1 cellular context compared by ENCODE assay signal in genomic region chr3:50587806-50588758, GRCh38.
A peak's percentile ranks its signal among the peaks of the same experiment; 100 is the strongest.
TF ChIP-seq lines count a peak whose summit lies in the region.

No MANE protein-coding gene starts in this region.

TF ChIP-seq in K562, 482 proteins besides CTCF, POLR2A, EP300 and RAD21 (continues in another document):
- no peak for TF ChIP-seq GTF3C2 (IDR thresholded peaks at IDR 0.05; ENCODE audit: borderline replicate concordance, extremely low read depth, insufficient read length)
- no peak for TF ChIP-seq ZNF445 (CRISPR knock-in tag; IDR thresholded peaks at IDR 0.05; ENCODE audit: low read depth)
- no peak for TF ChIP-seq ZBTB11 (CRISPR knock-in tag; IDR thresholded peaks at IDR 0.05)
- peak; percentile 49; the same call in 1 of the 2 replicates for TF ChIP-seq NFE2 (IDR thresholded peaks at IDR 0.05; ENCODE audit: low read depth)
- no peak for TF ChIP-seq NUFIP1 (IDR thresholded peaks at IDR 0.05; ENCODE audit: partially characterized antibody)
- no peak for TF ChIP-seq FOXP4 (CRISPR knock-in tag; IDR thresholded peaks at IDR 0.05; ENCODE audit: borderline replicate concordance)
- TF ChIP-seq ZNF146 (CRISPR knock-in tag; IDR thresholded peaks at IDR 0.05; ENCODE audit: unreplicated experiment) = no peak
- no peak for TF ChIP-seq ZNF239 (CRISPR knock-in tag; IDR thresholded peaks at IDR 0.05)
- peak; percentile 31; the same call in 1 of the 2 replicates for TF ChIP-seq C11orf30 (IDR thresholded peaks at IDR 0.05; ENCODE audit: low read depth)
- TF ChIP-seq ZEB2 (IDR thresholded peaks at IDR 0.05) = no peak
- TF ChIP-seq POLR2G (IDR thresholded peaks at IDR 0.05; ENCODE audit: low read depth, low read length) = peak; percentile 48; the same call in 1 of the 2 replicates
- TF ChIP-seq ZNF395 (CRISPR knock-in tag; IDR thresholded peaks at IDR 0.05) = no peak
- no peak for TF ChIP-seq POLR2AphosphoS5 (IDR thresholded peaks at IDR 0.05; ENCODE audit: control insufficient read depth, insufficient read depth, low read depth, low read length)
- no peak for TF ChIP-seq ATF3 (IDR thresholded peaks at IDR 0.05)
- no peak for TF ChIP-seq ATF3 (CRISPR knock-in tag; conservative IDR thresholded peaks at IDR 0.05)
- TF ChIP-seq CHD4 (IDR thresholded peaks at IDR 0.05; ENCODE audit: insufficient read depth, insufficient replicate concordance, low read depth, low read length, poor library complexity, severe bottlenecking) = no peak
- peak; percentile 19; the same call in 1 of the 2 replicates for TF ChIP-seq RBFOX2 (IDR thresholded peaks at IDR 0.05; ENCODE audit: low read depth, low read length)
- TF ChIP-seq MCM5 (IDR thresholded peaks at IDR 0.05; ENCODE audit: low read depth) = no peak
- no peak for TF ChIP-seq PTTG1 (tag; IDR thresholded peaks at IDR 0.05; ENCODE audit: low read depth)
- TF ChIP-seq ZNF316 (IDR thresholded peaks at IDR 0.05) = peak; percentile 30; the same call in 1 of the 2 replicates
- TF ChIP-seq ZNF639 (CRISPR knock-in tag; conservative IDR thresholded peaks at IDR 0.05 in 1 of 2, IDR thresholded peaks at IDR 0.05 in 1 of 2) = no peak
- TF ChIP-seq GATAD2A (IDR thresholded peaks at IDR 0.05) = no peak
- TF ChIP-seq ARID3B (CRISPR knock-in tag; IDR thresholded peaks at IDR 0.05; ENCODE audit: borderline replicate concordance) = no peak
- TF ChIP-seq ETV1 (tag; conservative IDR thresholded peaks at IDR 0.05; ENCODE audit: low read depth) = no peak
- no peak for TF ChIP-seq SAP30 (IDR thresholded peaks at IDR 0.05; ENCODE audit: borderline replicate concordance, insufficient read depth, low read depth, low read length, poor library complexity, severe bottlenecking)
- TF ChIP-seq HDAC3 (IDR thresholded peaks at IDR 0.05; ENCODE audit: borderline replicate concordance, partially characterized antibody) = no peak
- TF ChIP-seq XRCC4 (IDR thresholded peaks at IDR 0.05; ENCODE audit: extremely low read depth, insufficient read depth, insufficient read length) = no peak
- no peak for TF ChIP-seq MXI1 (IDR thresholded peaks at IDR 0.05; ENCODE audit: low read depth, low read length)
- TF ChIP-seq NR4A1 (CRISPR knock-in tag; IDR thresholded peaks at IDR 0.05) = no peak
- TF ChIP-seq NR4A1 (tag; IDR thresholded peaks at IDR 0.05) = 0 out of 2 replicates have a peak, but pooled peaks have one; percentile 27
- TF ChIP-seq AFF1 (IDR thresholded peaks at IDR 0.05; ENCODE audit: low read depth in 1 of 2, partially characterized antibody in 2 of 2) = no peak
- no peak for TF ChIP-seq HDAC8 (tag; IDR thresholded peaks at IDR 0.05)
- TF ChIP-seq STAT6 (CRISPR knock-in tag; IDR thresholded peaks at IDR 0.05) = no peak
- no peak for TF ChIP-seq SMAD4 (CRISPR knock-in tag; conservative IDR thresholded peaks at IDR 0.05)
- TF ChIP-seq E2F1 (CRISPR knock-in tag; IDR thresholded peaks at IDR 0.05) = no peak
